In the genomic region with DNA sequence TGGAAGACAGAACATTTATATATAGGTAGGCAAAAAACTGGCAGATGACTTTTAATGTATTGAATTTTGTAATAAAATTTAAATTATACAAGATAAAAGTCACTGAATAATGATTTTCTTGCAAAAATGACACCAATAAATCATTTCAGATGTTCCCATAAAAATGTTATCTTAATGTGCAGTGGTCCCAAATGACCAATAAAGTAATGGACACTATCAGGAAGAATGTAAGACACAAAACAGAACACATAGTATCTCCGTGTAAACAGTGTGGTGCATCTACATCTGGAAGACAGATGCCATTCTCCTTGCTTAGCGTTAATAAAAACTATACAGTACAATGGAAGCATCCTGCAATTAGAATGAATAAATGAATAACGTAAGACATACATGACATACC, we compare ENCODE assay signal across 27 cellular contexts. TPM values are rescaled to one million over a fixed set of nuclear protein-coding genes. Genes with fewer than 3 reads are reported as not detected.
"Had no signal": no experiment of that assay in that cellular context is flagged by ENCODE, and none has a peak within 500 bp of the region (broad histone marks: within the 10 kb centered on the region; RNA-seq: fewer than 3 reads in every experiment).

No MANE protein-coding gene starts in this region.

- H3K27ac ChIP-seq: dorsolateral prefrontal cortex, hepatocyte, left ventricle myocardium inferior, lower lobe of right lung, pancreas, suprapubic skin, thyroid gland had no signal

- H3K9me3 Mint-ChIP-seq: memory B cell; naive B cell; nephron; stimulated activated effector memory CD8-positive, alpha-beta T cell treated with anti-CD3 and anti-CD28 coated beads, Interleukin-12 subunit alpha, Interleukin-12 subunit beta, amount 100 ng/mL, for 72 hours; type B pancreatic cell had no signal

- H3K4me3 Mint-ChIP-seq: memory B cell; naive B cell; nephron; stimulated activated effector memory CD8-positive, alpha-beta T cell treated with anti-CD3 and anti-CD28 coated beads, Interleukin-12 subunit alpha, Interleukin-12 subunit beta, amount 100 ng/mL, for 72 hours; type B pancreatic cell had no signal

- H3K4me2 ChIP-seq: hepatocyte had no signal

- H3K4me1 Mint-ChIP-seq: memory B cell; naive B cell; stimulated activated effector memory CD8-positive, alpha-beta T cell treated with anti-CD3 and anti-CD28 coated beads, Interleukin-12 subunit alpha, Interleukin-12 subunit beta, amount 100 ng/mL, for 72 hours had no signal

- H3K79me2 ChIP-seq: hepatocyte had no signal

- H3K27me3 ChIP-seq: dorsolateral prefrontal cortex, hepatocyte, pancreas, suprapubic skin, thyroid gland, vagina had no signal

- FAIRE-seq: small intestine had no signal

- DNase-seq: cortex of kidney; dorsolateral prefrontal cortex; effector CD8-positive, alpha-beta T cell; foreskin melanocyte; head of caudate nucleus; kidney; left cardiac atrium; left ventricle myocardium inferior; lower lobe of right lung; midbrain; naive B cell; occipital lobe; pancreas; right cardiac atrium; small intestine; stimulated activated CD4-positive, alpha-beta T cell treated with anti-CD3 and anti-CD28 coated beads, Interleukin-4, amount 100 ng/mL, for 1 hour; stimulated activated CD8-positive, alpha-beta memory T cell treated with anti-CD3 and anti-CD28 coated beads, Interleukin-4, amount 100 ng/mL, for 48 hours; stimulated activated naive CD8-positive, alpha-beta T cell treated with anti-CD3 and anti-CD28 coated beads, Interleukin-15, Interleukin-2, amounts not matched to agents 100 U/mL and 50 U/mL, for 24 hours; thyroid gland had no signal

- H3K36me3 Mint-ChIP-seq: memory B cell; naive B cell; stimulated activated effector memory CD8-positive, alpha-beta T cell treated with anti-CD3 and anti-CD28 coated beads, Interleukin-12 subunit alpha, Interleukin-12 subunit beta, amount 100 ng/mL, for 72 hours; type B pancreatic cell had no signal

- H2AFZ ChIP-seq: hepatocyte had no signal

- H3K4me3 ChIP-seq: dorsolateral prefrontal cortex, hepatocyte, left ventricle myocardium inferior, lower lobe of right lung, pancreas, suprapubic skin, thyroid gland, vagina had no signal

- H3K27me3 Mint-ChIP-seq: naive B cell, progenitor cell of endocrine pancreas, type B pancreatic cell had no signal

- H3K4me1 ChIP-seq: pancreas had no signal

- H3K9me3 ChIP-seq: left ventricle myocardium inferior, lower lobe of right lung, pancreas, suprapubic skin, thyroid gland, vagina had no signal

- H3K27ac Mint-ChIP-seq: memory B cell; progenitor cell of endocrine pancreas; stimulated activated effector memory CD8-positive, alpha-beta T cell treated with anti-CD3 and anti-CD28 coated beads, Interleukin-12 subunit alpha, Interleukin-12 subunit beta, amount 100 ng/mL, for 72 hours; type B pancreatic cell had no signal

- H3K36me3 ChIP-seq: left ventricle myocardium inferior, lower lobe of right lung, pancreas, suprapubic skin, thyroid gland, vagina had no signal

RNA-seq across cellular contexts. Expression of a gene that starts 41.5 kb away (rescaled TPM):
- total RNA-seq: progenitor cell of endocrine pancreas had no signal
